9 cellular contexts compared by ENCODE assay signal in the genomic region with DNA sequence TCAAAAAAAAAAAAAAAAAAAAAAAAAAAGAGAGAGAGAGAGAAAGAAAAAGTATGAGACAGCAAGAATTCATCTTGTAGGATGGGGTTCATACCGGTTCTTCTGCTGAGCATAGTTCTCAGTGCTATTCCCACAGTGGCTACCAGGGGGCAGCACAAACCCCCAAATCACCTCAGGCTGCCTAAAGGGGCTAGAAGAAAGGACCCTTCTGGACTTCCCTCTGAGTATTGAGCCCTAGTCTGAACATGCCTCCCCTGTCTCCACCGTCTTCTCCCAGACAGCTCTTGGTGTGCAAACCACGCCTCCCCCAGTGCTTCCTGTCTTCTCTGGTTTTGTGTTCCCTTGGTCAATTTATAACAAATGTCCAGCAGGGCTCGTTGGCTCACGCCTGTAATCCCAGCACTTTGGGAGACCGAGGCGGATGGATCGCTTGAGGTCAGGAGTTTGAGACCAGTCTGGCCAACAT. TPM values are rescaled to one million over a fixed set of nuclear protein-coding genes. Genes with fewer than 3 reads are reported as not detected.
DNase-seq lines count a peak whose midpoint lies in the region; ATAC-seq and TF ChIP-seq lines count a peak whose summit lies in the region.
"Had no signal": no experiment of that assay in that cellular context is flagged by ENCODE, and none has a peak within 500 bp of the region (broad histone marks: within the 10 kb centered on the region; RNA-seq: fewer than 3 reads in every experiment).

No MANE protein-coding gene starts in this region.

- H3K36me3 ChIP-seq in CD4-positive, alpha-beta memory T cell (ENCODE audit: insufficient read depth, low read length): no peaks in the 10 kb centered on the region
- no peaks in the 10 kb centered on the region for H3K36me3 ChIP-seq in HEK293 (ENCODE audit: control insufficient read depth in 2 of 2, insufficient read depth in 1 of 2, low read length in 2 of 2)
- H3K36me3 ChIP-seq in right lobe of liver: no peaks in the 10 kb centered on the region

- intact Hi-C loops in CD4-positive, alpha-beta memory T cell (cut with micrococcal nuclease): loop anchor here (1.0 kb wide), 1 partner anchor 148 kb away; no protein-coding TSS in a partner anchor
- intact Hi-C loops in right lobe of liver (cut with DNase I): loop anchor here in 1 of 2 donors (10.0 kb wide), 1 partner anchor 145 kb away; a partner anchor contains a TSS

- no peaks in the 10 kb centered on the region for H3K27me3 ChIP-seq in CD4-positive, alpha-beta memory T cell (ENCODE audit: insufficient read depth, low read length)
- peaks cover 7 to 9% of the 10 kb centered on the region in 2 donors for H3K27me3 ChIP-seq in right lobe of liver

- H3K9me3 ChIP-seq in CD4-positive, alpha-beta memory T cell (ENCODE audit: control insufficient read depth in 1 of 2, low read length in 2 of 2): no peaks in the 10 kb centered on the region
- H3K9me3 ChIP-seq in HEK293 (ENCODE audit: control insufficient read depth, insufficient read depth, low read depth, low read length): no peaks in the 10 kb centered on the region
- H3K9me3 ChIP-seq in right lobe of liver: no peaks in the 10 kb centered on the region

- H3K27ac Mint-ChIP-seq in CD4-positive, alpha-beta memory T cell: no peak overlapping the region
- H3K27ac Mint-ChIP-seq: T-helper 1 cell treated with Interleukin-12 subunit alpha and Interleukin-12 subunit beta and Interleukin-4 antibody, amounts not matched to agents 30 μg/mL and 1 μg/mL, for 36 hours had no signal

- H3K4me1 Mint-ChIP-seq in CD4-positive, alpha-beta memory T cell: peaks cover 16 to 34% (median 24%) of the 10 kb centered on the region in 4 donors

- ATAC-seq in right lobe of liver (peak; percentile 74 to 83 (median 78)), GM18502 (IDR thresholded peaks at IDR 0.05; ENCODE audit: poor library complexity, unreplicated experiment) (no peak)

- WGBS in right lobe of liver (ENCODE audit: insufficient coverage, low coverage, low lambda C conversion rate, missing lambda C conversion rate): 18% methylated on average over 8 of the region's 8 CpGs

- H3K36me3 Mint-ChIP-seq in CD4-positive, alpha-beta memory T cell: no peaks in the 10 kb centered on the region

- H3K4me3 Mint-ChIP-seq in CD4-positive, alpha-beta memory T cell: no peak overlapping the region
- H3K4me3 Mint-ChIP-seq: T-helper 1 cell treated with Interleukin-12 subunit alpha and Interleukin-12 subunit beta and Interleukin-4 antibody, amounts not matched to agents 30 μg/mL and 1 μg/mL, for 36 hours had no signal

- H3K9me3 Mint-ChIP-seq in CD4-positive, alpha-beta memory T cell: no peaks in the 10 kb centered on the region
- H3K9me3 Mint-ChIP-seq: T-helper 1 cell treated with Interleukin-12 subunit alpha and Interleukin-12 subunit beta and Interleukin-4 antibody, amounts not matched to agents 30 μg/mL and 1 μg/mL, for 36 hours had no signal

- peak; percentile 51 to 66 (median 56) for DNase-seq in CD4-positive, alpha-beta memory T cell
- DNase-seq in NCI-H446 (lab: John Stamatoyannopoulos, UW): peak; percentile 35 to 77
- peak; percentile 47 to 60 for DNase-seq in activated CD4-positive, alpha-beta T cell treated with anti-CD3 and anti-CD28 coated beads for 24 hours (ENCODE audit: low read depth in 2 of 2)
- DNase-seq in cerebellum (ENCODE audit: low spot score): peak; percentile 63
- peak in 1 of 3 donors; percentile 60 for DNase-seq in right lobe of liver
- DNase-seq in stimulated activated CD8-positive, alpha-beta memory T cell treated with anti-CD3 and anti-CD28 coated beads, Interleukin-4, amount 100 ng/mL, for 24 hours (ENCODE audit: low read depth): peak; percentile 54

- no peak for TF ChIP-seq POLR2A in right lobe of liver (IDR thresholded peaks at IDR 0.05)

- no peak overlapping the region for H3K4me3 ChIP-seq in CD4-positive, alpha-beta memory T cell (ENCODE audit: low read length in 2 of 2)
- H3K4me3 ChIP-seq in HEK293 (ENCODE audit: low read depth, low read length): no peak overlapping the region
- no peak overlapping the region for H3K4me3 ChIP-seq in right lobe of liver

- H3K27ac ChIP-seq in CD4-positive, alpha-beta memory T cell (ENCODE audit: low read depth, low read length): no peak overlapping the region
- no peak overlapping the region for H3K27ac ChIP-seq in HEK293 (ENCODE audit: extremely low read depth, low read depth, low read length)
- H3K27ac ChIP-seq in right lobe of liver: no peak overlapping the region

- no peaks in the 10 kb centered on the region for H3K27me3 Mint-ChIP-seq in CD4-positive, alpha-beta memory T cell

- CTCF ChIA-PET in CD4-positive, alpha-beta memory T cell (lab: Charles Lee; ENCODE audit: partially characterized antibody): interaction anchor here (0.9 to 3.5 kb wide), 5 partner anchors 12 to 160 kb away, joined by 3 to 18 read pairs (median 4); no protein-coding TSS in a partner anchor
- CTCF ChIA-PET in HEK293 (lab: Yijun Ruan, JAX): interaction anchor here (0.6 to 7.7 kb wide), 35 partner anchors 9 to 524 kb away, joined by 3 to 70 read pairs (median 4); a partner anchor contains a TSS

- TF ChIP-seq CTCF in HEK293 (tag by site-specific recombination; IDR thresholded peaks at IDR 0.05): peak; percentile 84
- peak; percentile 65 to 67 (median 66) for TF ChIP-seq CTCF in right lobe of liver (IDR thresholded peaks at IDR 0.05)

- peaks cover 26% of the 10 kb centered on the region for H3K4me1 ChIP-seq in CD4-positive, alpha-beta memory T cell (ENCODE audit: insufficient read depth, low read length)
- no peaks in the 10 kb centered on the region; the same call in 1 of the 2 replicates for H3K4me1 ChIP-seq in HEK293 (ENCODE audit: control insufficient read depth, insufficient read depth, low read length)
- H3K4me1 ChIP-seq in right lobe of liver: peaks cover 0 to 8% (median 0%) of the 10 kb centered on the region in 4 donors

- POLR2A ChIA-PET in CD4-positive, alpha-beta memory T cell (lab: Charles Lee; ENCODE audit: partially characterized antibody): interaction anchor here (1.0 kb wide), 1 partner anchor 139 kb away, joined by 3 read pairs; no protein-coding TSS in a partner anchor
- POLR2A ChIA-PET in HEK293 (lab: Yijun Ruan, JAX): interaction anchor here (0.7 to 2.1 kb wide), 4 partner anchors 61 to 202 kb away, joined by 3 to 9 read pairs (median 4); a partner anchor contains a TSS

TF ChIP-seq in HEK293, 187 proteins besides CTCF, POLR2A, EP300 and RAD21 (continues in another document):
- peak; percentile 48; the same call in 1 of the 2 replicates for TF ChIP-seq ZNF600 (tag by site-specific recombination; IDR thresholded peaks at IDR 0.05)
- TF ChIP-seq, protein P1, sequence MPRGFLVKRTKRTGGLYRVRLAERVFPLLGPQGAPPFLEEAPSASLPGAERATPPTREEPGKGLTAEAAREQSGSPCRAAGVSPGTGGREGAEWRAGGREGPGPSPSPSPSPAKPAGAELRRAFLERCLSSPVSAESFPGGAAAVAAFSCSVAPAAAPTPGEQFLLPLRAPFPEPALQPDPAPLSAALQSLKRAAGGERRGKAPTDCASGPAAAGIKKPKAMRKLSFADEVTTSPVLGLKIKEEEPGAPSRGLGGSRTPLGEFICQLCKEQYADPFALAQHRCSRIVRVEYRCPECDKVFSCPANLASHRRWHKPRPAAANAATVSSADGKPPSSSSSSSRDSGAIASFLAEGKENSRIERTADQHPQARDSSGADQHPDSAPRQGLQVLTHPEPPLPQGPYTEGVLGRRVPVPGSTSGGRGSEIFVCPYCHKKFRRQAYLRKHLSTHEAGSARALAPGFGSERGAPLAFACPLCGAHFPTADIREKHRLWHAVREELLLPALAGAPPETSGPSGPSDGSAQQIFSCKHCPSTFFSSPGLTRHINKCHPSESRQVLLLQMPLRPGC (tag by site-specific recombination; IDR thresholded peaks at IDR 0.05): no peak
- peak; percentile 46 for TF ChIP-seq ZNF335 (tag by site-specific recombination; conservative IDR thresholded peaks at IDR 0.05)
- TF ChIP-seq GLIS1 (tag by site-specific recombination; IDR thresholded peaks at IDR 0.05): 0 out of 2 replicates have a peak, but pooled peaks have one; percentile 9
- peak; percentile 42; the same call in 1 of the 2 replicates for TF ChIP-seq ZSCAN30 (tag by site-specific recombination; IDR thresholded peaks at IDR 0.05)
- no peak; the same call in 1 of the 2 replicates for TF ChIP-seq ZEB2 (tag by site-specific recombination; IDR thresholded peaks at IDR 0.05)
- TF ChIP-seq, protein P2, sequence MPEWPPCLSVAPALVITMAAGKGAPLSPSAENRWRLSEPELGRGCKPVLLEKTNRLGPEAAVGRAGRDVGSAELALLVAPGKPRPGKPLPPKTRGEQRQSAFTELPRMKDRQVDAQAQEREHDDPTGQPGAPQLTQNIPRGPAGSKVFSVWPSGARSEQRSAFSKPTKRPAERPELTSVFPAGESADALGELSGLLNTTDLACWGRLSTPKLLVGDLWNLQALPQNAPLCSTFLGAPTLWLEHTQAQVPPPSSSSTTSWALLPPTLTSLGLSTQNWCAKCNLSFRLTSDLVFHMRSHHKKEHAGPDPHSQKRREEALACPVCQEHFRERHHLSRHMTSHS (tag by site-specific recombination; IDR thresholded peaks at IDR 0.05): no peak
- peak; percentile 85 for TF ChIP-seq ZBTB48 (tag by site-specific recombination; IDR thresholded peaks at IDR 0.05)
- no peak for TF ChIP-seq ZNF239 (tag by site-specific recombination; IDR thresholded peaks at IDR 0.05)
- no peak for TF ChIP-seq ZNF404 (tag by site-specific recombination; IDR thresholded peaks at IDR 0.05)
- peak; percentile 65 for TF ChIP-seq ZBTB17 (tag by site-specific recombination; IDR thresholded peaks at IDR 0.05)
- peak; percentile 25; the same call in 1 of the 2 replicates for TF ChIP-seq SP7 (tag by site-specific recombination; IDR thresholded peaks at IDR 0.05)

RNA-seq across cellular contexts. Expression of a gene that starts 31.3 kb away (rescaled TPM):
- 10 to 100 TPM; 27.2 to 30.7 TPM for total RNA-seq in CD4-positive, alpha-beta memory T cell
- 10 to 100 TPM; 24.6 to 38.2 TPM for polyA plus RNA-seq in CD4-positive, alpha-beta memory T cell
- total RNA-seq in cerebellum (26.0 TPM), right lobe of liver (10 to 100 TPM; 14.1 to 25.5 (median 22.4) TPM)

RNA-seq across cellular contexts. Expression of a gene that starts 59.8 kb away (rescaled TPM):
- total RNA-seq in CD4-positive, alpha-beta memory T cell: 10 to 100 TPM; 71.0 to 76.3 TPM
- polyA plus RNA-seq in CD4-positive, alpha-beta memory T cell: 10 to 100 TPM; 13.3 to 19.2 TPM
- 149 TPM for total RNA-seq in cerebellum
- total RNA-seq in right lobe of liver: 10 to 100 TPM; 14.4 to 23.7 (median 20.1) TPM
